In the genomic region with DNA sequence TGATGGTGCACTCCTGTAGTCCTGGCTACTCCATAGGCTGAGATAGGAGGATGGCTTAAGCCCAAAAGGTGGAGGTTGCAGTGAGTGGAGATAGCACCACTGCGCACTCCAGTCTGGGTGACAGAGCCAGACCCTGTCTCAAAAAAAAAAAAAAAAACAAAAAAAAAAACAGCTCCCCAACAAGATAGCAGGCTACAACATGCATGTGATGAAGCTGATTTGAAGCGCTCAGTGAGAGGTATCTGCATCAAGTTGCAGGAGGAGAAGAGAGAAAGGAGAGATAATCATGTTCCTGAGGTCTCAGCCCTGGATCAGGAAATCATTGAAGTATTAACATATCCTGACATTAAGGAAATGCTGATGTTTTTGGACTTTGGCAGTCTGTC, we compare ENCODE assay signal across 12 cellular contexts. TPM values are rescaled to one million over a fixed set of nuclear protein-coding genes. Genes with fewer than 3 reads are reported as not detected.
DNase-seq lines count a peak whose midpoint lies in the region; ATAC-seq and FAIRE-seq lines count a peak whose summit lies in the region.
"Had no signal": no experiment of that assay in that cellular context is flagged by ENCODE, and none has a peak within 500 bp of the region (broad histone marks: within the 10 kb centered on the region; RNA-seq: fewer than 3 reads in every experiment).

No MANE protein-coding gene starts in this region.

- peaks cover 23% of the 10 kb centered on the region for H3K4me1 Mint-ChIP-seq in stimulated activated naive CD8-positive, alpha-beta T cell treated with anti-CD3 and anti-CD28 coated beads, Interleukin-15, Interleukin-2, amounts not matched to agents 100 ng/mL and 50 ng/mL, for 24 hours (ENCODE audit: low read depth)
- H3K4me1 Mint-ChIP-seq in T-helper 17 cell (peaks cover 14% of the 10 kb centered on the region), immature natural killer cell (peaks cover 23 to 27% of the 10 kb centered on the region in 2 donors)

- no peaks in the 10 kb centered on the region for H3K27me3 Mint-ChIP-seq in stimulated activated naive CD8-positive, alpha-beta T cell treated with anti-CD3 and anti-CD28 coated beads, Interleukin-15, Interleukin-2, amounts not matched to agents 100 ng/mL and 50 ng/mL, for 24 hours
- H3K27me3 Mint-ChIP-seq in T-helper 17 cell (no peaks in the 10 kb centered on the region), immature natural killer cell (ENCODE audit: low read depth in 3 of 3) (peaks cover 0 to 7% (median 5%) of the 10 kb centered on the region in 3 donors)

- H3K27ac Mint-ChIP-seq in stimulated activated naive CD8-positive, alpha-beta T cell treated with anti-CD3 and anti-CD28 coated beads, Interleukin-15, Interleukin-2, amounts not matched to agents 100 ng/mL and 50 ng/mL, for 24 hours = peak overlapping the region; percentile 52
- H3K27ac Mint-ChIP-seq in T-helper 17 cell (peak overlapping the region; percentile 93), immature natural killer cell (peak overlapping the region in 2 of 6 donors; percentile 76 to 96)

- no peak for ATAC-seq in stimulated activated naive CD8-positive, alpha-beta T cell treated with anti-CD3 and anti-CD28 coated beads, Interleukin-15, Interleukin-2, amounts not matched to agents 100 U/mL and 50 U/mL, for 24 hours
- ATAC-seq in T-helper 17 cell = no peak
- no peak for ATAC-seq in GM18511 (IDR thresholded peaks at IDR 0.05; ENCODE audit: unreplicated experiment)

- DNase-seq in stimulated activated naive CD8-positive, alpha-beta T cell treated with anti-CD3 and anti-CD28 coated beads, Interleukin-15, Interleukin-2, amounts not matched to agents 100 U/mL and 50 U/mL, for 24 hours = no peak
- DNase-seq in T-helper 17 cell (no peak), immature natural killer cell (no peak), frontal cortex (ENCODE audit: low spot score in 2 of 2) (no peak), ecto neural progenitor cell (ENCODE audit: low spot score) (no peak), ureter (ENCODE audit: low spot score) (no peak)

- no peak for FAIRE-seq in frontal cortex (lab: Jason Lieb, UNC)
- FAIRE-seq: bronchial epithelial cell, islet of Langerhans had no signal

- H3K9me3 ChIP-seq in T-helper 17 cell (ENCODE audit: control insufficient read depth, low read length, poor library complexity, severe bottlenecking) = no peaks in the 10 kb centered on the region
- H3K9me3 ChIP-seq: psoas muscle, thyroid gland had no signal

- no peaks in the 10 kb centered on the region for H3K9me3 Mint-ChIP-seq in stimulated activated naive CD8-positive, alpha-beta T cell treated with anti-CD3 and anti-CD28 coated beads, Interleukin-15, Interleukin-2, amounts not matched to agents 100 ng/mL and 50 ng/mL, for 24 hours
- no peaks in the 10 kb centered on the region for H3K9me3 Mint-ChIP-seq in immature natural killer cell

- peak overlapping the region; percentile 91 for H3K4me3 Mint-ChIP-seq in stimulated activated naive CD8-positive, alpha-beta T cell treated with anti-CD3 and anti-CD28 coated beads, Interleukin-15, Interleukin-2, amounts not matched to agents 100 ng/mL and 50 ng/mL, for 24 hours
- H3K4me3 Mint-ChIP-seq in T-helper 17 cell (no peak overlapping the region), immature natural killer cell (peak overlapping the region in 4 of 5 donors; percentile 89 to 98 (median 97))

- H3K36me3 Mint-ChIP-seq in stimulated activated naive CD8-positive, alpha-beta T cell treated with anti-CD3 and anti-CD28 coated beads, Interleukin-15, Interleukin-2, amounts not matched to agents 100 ng/mL and 50 ng/mL, for 24 hours (ENCODE audit: low read depth) = peaks cover 7% of the 10 kb centered on the region
- H3K36me3 Mint-ChIP-seq in T-helper 17 cell (ENCODE audit: low read depth) = no peaks in the 10 kb centered on the region
- H3K36me3 Mint-ChIP-seq in immature natural killer cell = no peaks in the 10 kb centered on the region

RNA-seq across cellular contexts. Expression of gene PPCDC, which starts 0.6 kb away (rescaled TPM):
- total RNA-seq in T-helper 17 cell (1 to 10 TPM; 8.9 to 9.5 TPM), frontal cortex (3.7 TPM), ureter (23.4 TPM)
- polyA plus RNA-seq in immature natural killer cell = 10 to 100 TPM; 20.8 to 23.9 (median 23.1) TPM

RNA-seq across cellular contexts. Expression of gene SCAMP5, which starts 27.4 kb away (rescaled TPM):
- total RNA-seq in T-helper 17 cell (1 to 10 TPM; 3.9 to 4.3 TPM), frontal cortex (42.8 TPM), ureter (21.0 TPM)
- polyA plus RNA-seq in immature natural killer cell = not detected
